In the genomic region with DNA sequence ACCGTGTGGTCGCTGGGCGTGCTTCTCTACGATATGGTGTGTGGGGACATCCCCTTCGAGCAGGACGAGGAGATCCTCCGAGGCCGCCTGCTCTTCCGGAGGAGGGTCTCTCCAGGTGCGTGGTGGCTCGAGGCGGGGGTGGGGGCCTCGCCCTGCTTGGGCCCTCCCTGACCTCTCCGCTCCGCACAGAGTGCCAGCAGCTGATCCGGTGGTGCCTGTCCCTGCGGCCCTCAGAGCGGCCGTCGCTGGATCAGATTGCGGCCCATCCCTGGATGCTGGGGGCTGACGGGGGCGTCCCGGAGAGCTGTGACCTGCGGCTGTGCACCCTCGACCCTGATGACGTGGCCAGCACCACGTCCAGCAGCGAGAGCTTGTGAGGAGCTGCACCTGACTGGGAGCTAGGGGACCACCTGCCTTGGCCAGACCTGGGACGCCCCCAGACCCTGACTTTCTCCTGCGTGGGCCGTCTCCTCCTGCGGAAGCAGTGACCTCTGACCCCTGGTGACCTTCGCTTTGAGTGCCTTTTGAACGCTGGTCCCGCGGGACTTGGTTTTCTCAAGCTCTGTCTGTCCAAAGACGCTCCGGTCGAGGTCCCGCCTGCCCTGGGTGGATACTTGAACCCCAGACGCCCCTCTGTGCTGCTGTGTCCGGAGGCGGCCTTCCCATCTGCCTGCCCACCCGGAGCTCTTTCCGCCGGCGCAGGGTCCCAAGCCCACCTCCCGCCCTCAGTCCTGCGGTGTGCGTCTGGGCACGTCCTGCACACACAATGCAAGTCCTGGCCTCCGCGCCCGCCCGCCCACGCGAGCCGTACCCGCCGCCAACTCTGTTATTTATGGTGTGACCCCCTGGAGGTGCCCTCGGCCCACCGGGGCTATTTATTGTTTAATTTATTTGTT, we compare ENCODE assay signal across 8 cellular contexts.
DNase-seq lines count a peak whose midpoint lies in the region; ATAC-seq and TF ChIP-seq lines count a peak whose summit lies in the region.

No MANE protein-coding gene starts in this region.

- peak overlapping the region; percentile 96 to 100 (median 98) for H3K4me2 ChIP-seq in BLaER1 treated with 17β-estradiol and CSF1 and Interleukin-3, amounts not matched to agents 10 nM and 100 nM

- H3K27ac ChIP-seq in BLaER1 treated with 17β-estradiol and CSF1 and Interleukin-3, amounts not matched to agents 10 nM and 100 nM = peak overlapping the region; percentile 14 to 97 (median 62); a peak in 18 of 22 replicates
- H3K27ac ChIP-seq in RWPE2 (ENCODE audit: poor library complexity, severe bottlenecking) (peak overlapping the region; percentile 81), muscle layer of duodenum (ENCODE audit: low read length) (peak overlapping the region; percentile 77)

- no peaks in the 10 kb centered on the region for H3K9me3 ChIP-seq in BLaER1 treated with 17β-estradiol and CSF1 and Interleukin-3, amounts not matched to agents 10 nM and 100 nM (replicated peaks in 1 of 11)
- H3K9me3 ChIP-seq in RWPE2 (ENCODE audit: severe bottlenecking) (no peaks in the 10 kb centered on the region), muscle layer of duodenum (ENCODE audit: control insufficient read depth in 1 of 2, low read length in 2 of 2) (no peaks in the 10 kb centered on the region)

- H3K9ac ChIP-seq in BLaER1 treated with 17β-estradiol and CSF1 and Interleukin-3, amounts not matched to agents 10 nM and 100 nM = peak overlapping the region; percentile 50 to 95 (median 90); a peak in 21 of 22 replicates

- H3K36me3 ChIP-seq in BLaER1 treated with 17β-estradiol and CSF1 and Interleukin-3, amounts not matched to agents 10 nM and 100 nM = peaks cover 14 to 41% (median 32%) of the 10 kb centered on the region in 11 experiments
- H3K36me3 ChIP-seq in RWPE2 (ENCODE audit: low read depth) (peaks cover 34% of the 10 kb centered on the region), muscle layer of duodenum (ENCODE audit: control insufficient read depth in 1 of 2, insufficient read depth in 2 of 2, low read length in 2 of 2) (peaks cover 11 to 19% of the 10 kb centered on the region in 2 donors)

- no peak for TF ChIP-seq CTCF in RWPE2 (IDR thresholded peaks at IDR 0.05; ENCODE audit: poor library complexity, severe bottlenecking)

- ATAC-seq in RWPE2 (ENCODE audit: low read depth) (no peak), GM18861 (IDR thresholded peaks at IDR 0.05; ENCODE audit: unreplicated experiment) (no peak), HG03442 (IDR thresholded peaks at IDR 0.05; ENCODE audit: unreplicated experiment) (no peak)

- H3K4me1 ChIP-seq in BLaER1 treated with 17β-estradiol and CSF1 and Interleukin-3, amounts not matched to agents 10 nM and 100 nM = peaks cover 67 to 85% (median 77%) of the 10 kb centered on the region in 10 experiments
- H3K4me1 ChIP-seq in RWPE2 (ENCODE audit: insufficient read depth, poor library complexity, severe bottlenecking) = peaks cover 14% of the 10 kb centered on the region
- peaks cover 25 to 51% of the 10 kb centered on the region in 2 donors for H3K4me1 ChIP-seq in muscle layer of duodenum (ENCODE audit: control insufficient read depth in 1 of 2, insufficient read depth in 2 of 2, low read length in 2 of 2)

- DNase-seq in RWPE2 (ENCODE audit: low spot score) (peak; percentile 68), NAMALWA (ENCODE audit: low spot score) (no peak)
- DNase-seq in effector CD4-positive, alpha-beta T cell = peak; percentile 8
- no peak for DNase-seq in activated effector memory CD4-positive, alpha-beta T cell treated with anti-CD3 and anti-CD28 coated beads, Interleukin-2, amount 50 U/mL, for 16 hours

- H3K4me3 ChIP-seq in BLaER1 treated with 17β-estradiol and CSF1 and Interleukin-3, amounts not matched to agents 10 nM and 100 nM = peak overlapping the region; percentile 78 to 98 (median 90)
- H3K4me3 ChIP-seq in RWPE2 (ENCODE audit: severe bottlenecking) = peak overlapping the region; percentile 83
- H3K4me3 ChIP-seq in muscle layer of duodenum (ENCODE audit: low read depth in 1 of 2, low read length in 2 of 2) = peak overlapping the region; percentile 56 to 73

- no peaks in the 10 kb centered on the region for H3K27me3 ChIP-seq in BLaER1 treated with 17β-estradiol and CSF1 and Interleukin-3, amounts not matched to agents 10 nM and 100 nM
- H3K27me3 ChIP-seq in RWPE2 (ENCODE audit: insufficient read depth, poor library complexity, severe bottlenecking) (no peaks in the 10 kb centered on the region), muscle layer of duodenum (ENCODE audit: low read depth, low read length) (no peaks in the 10 kb centered on the region)

- peaks cover 47 to 74% (median 64%) of the 10 kb centered on the region in 11 experiments for H4K20me1 ChIP-seq in BLaER1 treated with 17β-estradiol and CSF1 and Interleukin-3, amounts not matched to agents 10 nM and 100 nM

Comparison
In these comparisons a context has a peak if more than half of its experiments do, and no peak if none do; other contexts are left out.
1. DNase-seq: peak in RWPE2 (single experiment) and effector CD4-positive, alpha-beta T cell (single experiment); none in activated effector memory CD4-positive, alpha-beta T cell treated with anti-CD3 and anti-CD28 coated beads, Interleukin-2, amount 50 U/mL, for 16 hours (single experiment) and NAMALWA (single experiment).
2. Peak in every context shown above with its lines, with median percentiles within 50 percentile points of each other: H3K27ac ChIP-seq and H3K4me3 ChIP-seq.